1 cellular context compared by ENCODE assay signal in genomic region chr2:85439111-85439477, GRCh38.
TF ChIP-seq lines count a peak whose summit lies in the region.

No MANE protein-coding gene starts in this region.

TF ChIP-seq in GM23338, 12 proteins besides CTCF, POLR2A, EP300 and RAD21 (continued from another document):
- TF ChIP-seq, protein P1, sequence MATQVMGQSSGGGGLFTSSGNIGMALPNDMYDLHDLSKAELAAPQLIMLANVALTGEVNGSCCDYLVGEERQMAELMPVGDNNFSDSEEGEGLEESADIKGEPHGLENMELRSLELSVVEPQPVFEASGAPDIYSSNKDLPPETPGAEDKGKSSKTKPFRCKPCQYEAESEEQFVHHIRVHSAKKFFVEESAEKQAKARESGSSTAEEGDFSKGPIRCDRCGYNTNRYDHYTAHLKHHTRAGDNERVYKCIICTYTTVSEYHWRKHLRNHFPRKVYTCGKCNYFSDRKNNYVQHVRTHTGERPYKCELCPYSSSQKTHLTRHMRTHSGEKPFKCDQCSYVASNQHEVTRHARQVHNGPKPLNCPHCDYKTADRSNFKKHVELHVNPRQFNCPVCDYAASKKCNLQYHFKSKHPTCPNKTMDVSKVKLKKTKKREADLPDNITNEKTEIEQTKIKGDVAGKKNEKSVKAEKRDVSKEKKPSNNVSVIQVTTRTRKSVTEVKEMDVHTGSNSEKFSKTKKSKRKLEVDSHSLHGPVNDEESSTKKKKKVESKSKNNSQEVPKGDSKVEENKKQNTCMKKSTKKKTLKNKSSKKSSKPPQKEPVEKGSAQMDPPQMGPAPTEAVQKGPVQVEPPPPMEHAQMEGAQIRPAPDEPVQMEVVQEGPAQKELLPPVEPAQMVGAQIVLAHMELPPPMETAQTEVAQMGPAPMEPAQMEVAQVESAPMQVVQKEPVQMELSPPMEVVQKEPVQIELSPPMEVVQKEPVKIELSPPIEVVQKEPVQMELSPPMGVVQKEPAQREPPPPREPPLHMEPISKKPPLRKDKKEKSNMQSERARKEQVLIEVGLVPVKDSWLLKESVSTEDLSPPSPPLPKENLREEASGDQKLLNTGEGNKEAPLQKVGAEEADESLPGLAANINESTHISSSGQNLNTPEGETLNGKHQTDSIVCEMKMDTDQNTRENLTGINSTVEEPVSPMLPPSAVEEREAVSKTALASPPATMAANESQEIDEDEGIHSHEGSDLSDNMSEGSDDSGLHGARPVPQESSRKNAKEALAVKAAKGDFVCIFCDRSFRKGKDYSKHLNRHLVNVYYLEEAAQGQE (IDR thresholded peaks at IDR 0.05; ENCODE audit: unreplicated experiment): no peak
- TF ChIP-seq NANOG (IDR thresholded peaks at IDR 0.05; ENCODE audit: borderline replicate concordance) (no peak), EZH2 (IDR thresholded peaks at IDR 0.05; ENCODE audit: low read depth, unreplicated experiment) (no peak), POLR2AphosphoS5 (IDR thresholded peaks at IDR 0.05; ENCODE audit: low read depth) (no peak), ETS1 (IDR thresholded peaks at IDR 0.05) (no peak)
